ENCODE assay signal across 12 cellular contexts in the genomic region with DNA sequence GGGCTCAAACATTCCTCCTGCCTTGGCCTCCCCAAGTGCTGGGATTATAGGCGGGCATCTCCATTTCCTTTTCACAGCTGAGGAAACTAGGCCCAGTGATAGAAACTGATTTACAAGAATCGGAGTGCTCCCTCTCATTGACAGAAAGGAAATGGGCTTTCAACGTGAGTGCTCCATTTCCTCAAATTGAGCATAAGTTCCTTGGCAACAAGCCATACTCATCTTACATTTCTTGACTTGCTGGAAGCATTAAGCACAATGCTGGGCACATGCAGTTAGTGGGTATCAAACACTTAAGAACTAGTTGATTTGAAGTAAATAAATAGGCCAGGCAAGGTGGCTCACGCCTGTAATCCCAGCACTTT. TPM values are rescaled to one million over a fixed set of nuclear protein-coding genes. Genes with fewer than 3 reads are reported as not detected.
DNase-seq lines count a peak whose midpoint lies in the region; ATAC-seq, FAIRE-seq and TF ChIP-seq lines count a peak whose summit lies in the region.
"Had no signal": no experiment of that assay in that cellular context is flagged by ENCODE, and none has a peak within 500 bp of the region (broad histone marks: within the 10 kb centered on the region; RNA-seq: fewer than 3 reads in every experiment).

No MANE protein-coding gene starts in this region.

- H2BK12ac ChIP-seq in H9 (ENCODE audit: insufficient read length, low read depth, low read length): no peak overlapping the region

- CTCF ChIA-PET in RWPE1 (lab: Yijun Ruan, JAX): interaction anchor here (0.7 to 2.1 kb wide), 2 partner anchors 11 to 34 kb away, joined by 3 to 6 read pairs; no protein-coding TSS in a partner anchor

- H2BK15ac ChIP-seq in H9 (ENCODE audit: low read depth, low read length): no peak overlapping the region

- H3K18ac ChIP-seq in H9 (ENCODE audit: insufficient read length, low read depth, low read length): no peak overlapping the region

- no peak overlapping the region for H3K23ac ChIP-seq in H9 (ENCODE audit: insufficient read length, low read depth, low read length)

- no peak for ATAC-seq in gastroesophageal sphincter

- H3K4me3 ChIP-seq in gastroesophageal sphincter (no peak overlapping the region), spleen (no peak overlapping the region)

- no peak for TF ChIP-seq EP300 in gastroesophageal sphincter (IDR thresholded peaks at IDR 0.05)

- H4K5ac ChIP-seq in H9 (ENCODE audit: insufficient read length, low read depth, low read length): no peak overlapping the region

- no peak overlapping the region for H3K9ac ChIP-seq in H9 (ENCODE audit: extremely low read depth, insufficient read length, low read length)

- no peak overlapping the region for H4K91ac ChIP-seq in H9 (ENCODE audit: insufficient read length, low read depth, low read length)

- TF ChIP-seq CTCF in H9 (conservative IDR thresholded peaks at IDR 0.05): no peak
- no peak for TF ChIP-seq CTCF in RWPE1 (conservative IDR thresholded peaks at IDR 0.05; ENCODE audit: low read depth)
- no peak for TF ChIP-seq CTCF in gastroesophageal sphincter (IDR thresholded peaks at IDR 0.05)
- TF ChIP-seq CTCF in spleen (IDR thresholded peaks at IDR 0.05 in 8 of 11, conservative IDR thresholded peaks at IDR 0.05 in 3 of 11): no peak

- no peak overlapping the region for H2AK5ac ChIP-seq in H9 (ENCODE audit: insufficient read length, low read length)

- no peak overlapping the region for H4K8ac ChIP-seq in H9 (replicated peaks; ENCODE audit: insufficient read length, low read depth, low read length)

- H3K9me3 ChIP-seq in H9 (ENCODE audit: control insufficient read depth, low read depth, low read length): no peaks in the 10 kb centered on the region
- H3K9me3 ChIP-seq in gastroesophageal sphincter: no peaks in the 10 kb centered on the region
- no peaks in the 10 kb centered on the region for H3K9me3 ChIP-seq in spleen

- no peak overlapping the region for H2BK5ac ChIP-seq in H9 (ENCODE audit: insufficient read length, low read length)

- no peaks in the 10 kb centered on the region for H3K27me3 Mint-ChIP-seq in H9 (ENCODE audit: low read depth)
- H3K27me3 Mint-ChIP-seq: activated CD4-positive, alpha-beta memory T cell treated with anti-CD3 and anti-CD28 coated beads, Interleukin-2, amount 10 ng/mL, durations not matched to agents 7 days and 5 days had no signal

- H3K9me3 Mint-ChIP-seq in H9: no peaks in the 10 kb centered on the region
- H3K9me3 Mint-ChIP-seq: activated CD4-positive, alpha-beta memory T cell treated with anti-CD3 and anti-CD28 coated beads, Interleukin-2, amount 10 ng/mL, durations not matched to agents 7 days and 5 days had no signal

- H3K36me3 Mint-ChIP-seq in H9 (ENCODE audit: insufficient read depth in 1 of 3, low read depth in 3 of 3): no peaks in the 10 kb centered on the region

- no peak overlapping the region for H3K14ac ChIP-seq in H9 (ENCODE audit: insufficient read depth, low read length)

- H3K79me2 ChIP-seq in H9 (ENCODE audit: insufficient read depth, low read length): no peaks in the 10 kb centered on the region

- H2BK120ac ChIP-seq in H9 (ENCODE audit: low read depth, low read length, poor library complexity, severe bottlenecking): no peak overlapping the region

- no peak overlapping the region for H3T11ph ChIP-seq in H9 (ENCODE audit: low read length)

- no peak overlapping the region for H3K27ac ChIP-seq in H9 (ENCODE audit: insufficient read length, low read depth, low read length)
- H3K27ac ChIP-seq in RWPE1: peak overlapping the region; percentile 97
- peak overlapping the region; percentile 53 to 88 (median 84) for H3K27ac ChIP-seq in gastroesophageal sphincter
- peak overlapping the region in 7 of 8 donors; percentile 3 to 73 (median 52) for H3K27ac ChIP-seq in spleen
- H3K27ac ChIP-seq: HL-60 had no signal

- no peaks in the 10 kb centered on the region for H3K27me3 ChIP-seq in H9 (ENCODE audit: insufficient read depth, low read length)
- H3K27me3 ChIP-seq in gastroesophageal sphincter: no peaks in the 10 kb centered on the region
- no peaks in the 10 kb centered on the region for H3K27me3 ChIP-seq in spleen (replicated peaks in 1 of 7)

- H2AFZ ChIP-seq in H9 (ENCODE audit: low read length): no peak overlapping the region

- WGBS in H9 (ENCODE audit: extremely low coverage, insufficient read length, low lambda C conversion rate): no CpG with 5 or more reads among the region's 4 CpGs
- WGBS in gastroesophageal sphincter (ENCODE audit: low coverage in 1 of 2), 2 donors: 72 to 100% methylated on average over 3 to 4 of the region's 4 CpGs
- 33 to 54% (median 46%) methylated on average over 4 of the region's 4 CpGs for WGBS in spleen, 5 donors

- no peak overlapping the region for H3K4me3 Mint-ChIP-seq in H9
- H3K4me3 Mint-ChIP-seq: activated CD4-positive, alpha-beta memory T cell treated with anti-CD3 and anti-CD28 coated beads, Interleukin-2, amount 10 ng/mL, durations not matched to agents 7 days and 5 days had no signal

- no peak overlapping the region for H3K4me2 ChIP-seq in H9 (ENCODE audit: insufficient read depth, insufficient read length, low read length)

- H3K23me2 ChIP-seq in H9 (ENCODE audit: insufficient read length, low read depth, low read length, poor library complexity, severe bottlenecking): no peaks in the 10 kb centered on the region

- H3K4me1 Mint-ChIP-seq in H9: peaks cover 47 to 49% of the 10 kb centered on the region in 2 experiments

- H3K36me3 ChIP-seq in gastroesophageal sphincter (no peaks in the 10 kb centered on the region), spleen (no peaks in the 10 kb centered on the region)

- H3K56ac ChIP-seq in H9 (ENCODE audit: insufficient read length, low read depth, low read length): no peak overlapping the region

- POLR2A ChIA-PET in RWPE1 (lab: Yijun Ruan, JAX; ENCODE audit: low non-redundant PET): interaction anchor here (0.6 kb wide), 1 partner anchor 40 kb away, joined by 3 read pairs; no protein-coding TSS in a partner anchor

- H4K20me1 ChIP-seq in H9 (ENCODE audit: control insufficient read depth, insufficient read depth, insufficient read length): no peaks in the 10 kb centered on the region

- H3K4ac ChIP-seq in H9 (ENCODE audit: low read depth, low read length): no peak overlapping the region

- intact Hi-C loops in spleen (cut with DNase I; ENCODE audit: low total_unique reads): no loop called here

- peak overlapping the region; percentile 99; a peak in 6 of 7 replicates for H3K27ac Mint-ChIP-seq in H9
- H3K27ac Mint-ChIP-seq: activated CD4-positive, alpha-beta memory T cell treated with anti-CD3 and anti-CD28 coated beads, Interleukin-2, amount 10 ng/mL, durations not matched to agents 7 days and 5 days had no signal

- FAIRE-seq in H54 (lab: Jason Lieb, UNC): no peak

- H2BK20ac ChIP-seq in H9 (ENCODE audit: low read depth, low read length, poor library complexity, severe bottlenecking): no peak overlapping the region

- no peak for TF ChIP-seq POLR2A in gastroesophageal sphincter (IDR thresholded peaks at IDR 0.05)
- TF ChIP-seq POLR2A in spleen (IDR thresholded peaks at IDR 0.05): no peak
- TF ChIP-seq POLR2A in H54 (IDR thresholded peaks at IDR 0.05; ENCODE audit: low read depth, low read length): no peak

- peaks cover 7% of the 10 kb centered on the region; the same call in 1 of the 2 replicates for H3K4me1 ChIP-seq in H9 (ENCODE audit: insufficient read depth, low read length)
- peaks cover 0 to 18% (median 8%) of the 10 kb centered on the region in 3 donors for H3K4me1 ChIP-seq in gastroesophageal sphincter
- H3K4me1 ChIP-seq in spleen: peaks cover 0 to 38% (median 22%) of the 10 kb centered on the region in 6 donors

- H3K79me1 ChIP-seq in H9 (ENCODE audit: insufficient read depth, low read depth, low read length, poor library complexity, severe bottlenecking): no peaks in the 10 kb centered on the region

- DNase-seq in H9: no peak
- no peak for DNase-seq in RWPE1 (ENCODE audit: low spot score)
- no peak for DNase-seq in spleen
- DNase-seq in NCI-H187 treated with DMSO at 0.1 percent for 48 hours (lab: John Stamatoyannopoulos, UW): no peak
- DNase-seq in H54 (ENCODE audit: insufficient read length, low spot score): no peak
- no peak for DNase-seq in NCI-H446 treated with DMSO at 0.1 percent for 48 hours (lab: John Stamatoyannopoulos, UW)
- no peak for DNase-seq in retina
- DNase-seq: activated CD4-positive, alpha-beta memory T cell treated with anti-CD3 and anti-CD28 coated beads, Interleukin-2, amount 10 ng/mL, durations not matched to agents 7 days and 5 days; HCEC 1CT had no signal

RNA-seq across cellular contexts. Expression of gene FGD2, which starts 54.7 kb away (rescaled TPM):
- 0.09 and 0.13 TPM in 2 replicates for total RNA-seq in H9 (2021)
- total RNA-seq in gastroesophageal sphincter: 10 to 100 TPM; 11.6 to 34.5 (median 22.5) TPM
- 100 to 1,000 TPM; 200 to 426 (median 316) TPM for total RNA-seq in spleen
- 100 to 1,000 TPM in 1 of 3 donors, 10 to 100 TPM in 2; 63.4 to 121 (median 84.2) TPM for polyA plus RNA-seq in spleen
- total RNA-seq: lung microvascular endothelial cell had no signal

Comparison
In these comparisons a context has a peak if more than half of its experiments do, and no peak if none do; other contexts are left out.
1. RNA of gene FGD2, which starts 54.7 kb away (total RNA-seq): 200 to 426 TPM in spleen and 11.6 to 34.5 TPM in gastroesophageal sphincter; 0.09 to 0.13 TPM in H9; every median in the first group is over 10 times any median in the second.